33 cellular contexts compared by ENCODE assay signal in the genomic region with DNA sequence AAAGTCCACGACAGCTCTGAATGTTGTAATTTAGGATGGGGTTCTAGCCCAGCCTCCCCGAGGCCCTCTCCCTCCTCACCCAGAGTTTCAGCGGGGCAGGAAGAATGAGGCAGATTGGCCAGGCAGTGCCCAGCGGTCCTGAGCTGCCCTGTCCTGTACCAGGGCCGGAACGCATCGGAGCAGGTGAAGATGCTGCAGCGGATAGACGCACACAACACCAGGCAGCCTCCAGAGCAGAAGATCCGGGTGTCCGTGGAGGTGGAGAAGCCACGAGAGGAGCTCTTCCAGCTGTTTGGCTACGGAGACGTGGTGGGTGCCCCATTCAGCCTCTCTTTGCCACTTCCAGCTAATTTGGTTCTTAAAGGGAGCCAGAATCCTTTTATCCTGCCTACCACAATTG. TPM values are rescaled to one million over a fixed set of nuclear protein-coding genes. Genes with fewer than 3 reads are reported as not detected.
"Had no signal": no experiment of that assay in that cellular context is flagged by ENCODE, and none has a peak within 500 bp of the region (broad histone marks: within the 10 kb centered on the region; RNA-seq: fewer than 3 reads in every experiment).

No MANE protein-coding gene starts in this region.

- H3K9me3 ChIP-seq: ascending aorta, breast epithelium, colonic mucosa had no signal

- DNase-seq: activated B cell treated with CpG ODN at 0.5 μM for 24 hours; activated CD4-positive, alpha-beta T cell treated with anti-CD3 and anti-CD28 coated beads for 48 hours; activated CD4-positive, alpha-beta T cell treated with anti-CD3 and anti-CD28 coated beads, Interleukin-2, amount 50 U/mL, for 1 hour; activated CD4-positive, alpha-beta T cell treated with anti-CD3 and anti-CD28 coated beads, Interleukin-2, amount 50 U/mL, for 48 hours; activated CD8-positive, alpha-beta memory T cell treated with anti-CD3 and anti-CD28 coated beads for 24 hours; activated CD8-positive, alpha-beta T cell treated with anti-CD3 and anti-CD28 coated beads for 36 hours; activated effector memory CD4-positive, alpha-beta T cell treated with anti-CD3 and anti-CD28 coated beads, Interleukin-2, amount 50 U/mL, for 16 hours; activated naive CD4-positive, alpha-beta T cell treated with anti-CD3 and anti-CD28 coated beads for 36 hours; activated naive CD8-positive, alpha-beta T cell treated with anti-CD3 and anti-CD28 coated beads for 36 hours; activated naive CD8-positive, alpha-beta T cell treated with anti-CD3 and anti-CD28 coated beads, Interleukin-2, amount 50 U/mL, for 24 hours; activated T-cell treated with anti-CD3 and anti-CD28 coated beads, Interleukin-2, amount 50 U/mL, for 48 hours; central memory CD4-positive, alpha-beta T cell; cerebellar nuclear complex; colonic mucosa; dorsolateral prefrontal cortex; effector memory CD4-positive, alpha-beta T cell; endodermal cell; T-helper 1 cell; T-helper 17 cell; T1000; WERI-Rb-1 had no signal

- H3K4me3 ChIP-seq: ascending aorta, breast epithelium, cardiac muscle cell, colonic mucosa had no signal

- ATAC-seq: activated CD4-positive, CD25-positive, alpha-beta regulatory T cell treated with anti-CD3 and anti-CD28 coated beads, Interleukin-2, amount 50 U/mL, for 24 hours; activated CD8-positive, alpha-beta T cell treated with anti-CD3 and anti-CD28 coated beads for 36 hours; activated naive CD8-positive, alpha-beta T cell treated with anti-CD3 and anti-CD28 coated beads, Interleukin-2, amount 50 U/mL, for 24 hours; esophagus mucosa; T-helper 17 cell had no signal

- H3K27ac Mint-ChIP-seq: activated B cell treated with CpG ODN at 0.5 μM for 24 hours; activated naive CD4-positive, alpha-beta T cell treated with anti-CD3 and anti-CD28 coated beads for 36 hours; activated naive CD4-positive, alpha-beta T cell treated with anti-CD3 and anti-CD28 coated beads, Interleukin-2, amount 50 U/mL, for 24 hours; activated naive CD8-positive, alpha-beta T cell treated with anti-CD3 and anti-CD28 coated beads for 36 hours; activated naive CD8-positive, alpha-beta T cell treated with anti-CD3 and anti-CD28 coated beads, Interleukin-2, amount 50 U/mL, for 24 hours; activated T-helper 1 cell treated with anti-CD3 and anti-CD28 coated beads, Interleukin-12 subunit alpha, Interleukin-12 subunit beta, Interleukin-2, Interleukin-4 antibody, amounts not matched to agents 30 ng/mL and 10 ng/mL and 1 ng/mL, durations not matched to agents 14 hours and 24 hours and 36 hours; activated T-helper 2 cell treated with anti-CD3 and anti-CD28 coated beads, Interferon-gamma antibody, Interleukin-2, Interleukin-4, amounts not matched to agents 10 μg/mL and 5 μg/mL and 100 μg/mL, durations not matched to agents 14 hours and 24 hours and 36 hours; endodermal cell; T-helper 17 cell; T-helper 2 cell treated with Interferon-gamma antibody and Interleukin-4, amounts not matched to agents 5 μg/mL and 100 μg/mL, for 36 hours had no signal

- H3K27me3 Mint-ChIP-seq: activated B cell treated with CpG ODN at 0.5 μM for 24 hours; activated CD8-positive, alpha-beta T cell treated with anti-CD3 and anti-CD28 coated beads for 36 hours; activated naive CD4-positive, alpha-beta T cell treated with anti-CD3 and anti-CD28 coated beads, Interleukin-2, amount 50 U/mL, for 24 hours; activated naive CD8-positive, alpha-beta T cell treated with anti-CD3 and anti-CD28 coated beads for 36 hours; activated naive CD8-positive, alpha-beta T cell treated with anti-CD3 and anti-CD28 coated beads, Interleukin-2, amount 50 U/mL, for 24 hours; T-helper 17 cell had no signal

- H3K27ac ChIP-seq: ascending aorta, breast epithelium, cardiac muscle cell, colonic mucosa, WERI-Rb-1 had no signal

- H3K27me3 ChIP-seq: ascending aorta, breast epithelium, cardiac muscle cell, colonic mucosa, dorsolateral prefrontal cortex had no signal

- H3K36me3 Mint-ChIP-seq: brain had no signal

- FAIRE-seq: frontal cortex had no signal

- H3K9me3 Mint-ChIP-seq: activated B cell treated with CpG ODN at 0.5 μM for 24 hours; activated CD8-positive, alpha-beta T cell treated with anti-CD3 and anti-CD28 coated beads for 36 hours; activated naive CD4-positive, alpha-beta T cell treated with anti-CD3 and anti-CD28 coated beads for 36 hours; activated naive CD4-positive, alpha-beta T cell treated with anti-CD3 and anti-CD28 coated beads, Interleukin-2, amount 50 U/mL, for 24 hours; activated naive CD8-positive, alpha-beta T cell treated with anti-CD3 and anti-CD28 coated beads for 36 hours; activated naive CD8-positive, alpha-beta T cell treated with anti-CD3 and anti-CD28 coated beads, Interleukin-2, amount 50 U/mL, for 24 hours; activated T-helper 1 cell treated with anti-CD3 and anti-CD28 coated beads, Interleukin-12 subunit alpha, Interleukin-12 subunit beta, Interleukin-2, Interleukin-4 antibody, amounts not matched to agents 30 ng/mL and 10 ng/mL and 1 ng/mL, durations not matched to agents 14 hours and 24 hours and 36 hours; activated T-helper 2 cell treated with anti-CD3 and anti-CD28 coated beads, Interferon-gamma antibody, Interleukin-2, Interleukin-4, amounts not matched to agents 10 μg/mL and 5 μg/mL and 100 μg/mL, durations not matched to agents 14 hours and 24 hours and 36 hours; brain; endodermal cell; T-helper 2 cell treated with Interferon-gamma antibody and Interleukin-4, amounts not matched to agents 5 μg/mL and 100 μg/mL, for 36 hours had no signal

- H3K36me3 ChIP-seq: breast epithelium, cardiac muscle cell, colonic mucosa, WERI-Rb-1 had no signal

- H3K4me3 Mint-ChIP-seq: activated B cell treated with CpG ODN at 0.5 μM for 24 hours; activated CD8-positive, alpha-beta T cell treated with anti-CD3 and anti-CD28 coated beads for 36 hours; activated naive CD4-positive, alpha-beta T cell treated with anti-CD3 and anti-CD28 coated beads for 36 hours; activated naive CD4-positive, alpha-beta T cell treated with anti-CD3 and anti-CD28 coated beads, Interleukin-2, amount 50 U/mL, for 24 hours; activated naive CD8-positive, alpha-beta T cell treated with anti-CD3 and anti-CD28 coated beads for 36 hours; activated naive CD8-positive, alpha-beta T cell treated with anti-CD3 and anti-CD28 coated beads, Interleukin-2, amount 50 U/mL, for 24 hours; activated T-helper 1 cell treated with anti-CD3 and anti-CD28 coated beads, Interleukin-12 subunit alpha, Interleukin-12 subunit beta, Interleukin-2, Interleukin-4 antibody, amounts not matched to agents 30 ng/mL and 10 ng/mL and 1 ng/mL, durations not matched to agents 14 hours and 24 hours and 36 hours; endodermal cell; T-helper 2 cell treated with Interferon-gamma antibody and Interleukin-4, amounts not matched to agents 5 μg/mL and 100 μg/mL, for 36 hours had no signal

RNA-seq across cellular contexts. Expression of a gene that starts 21.6 kb away (rescaled TPM):
- total RNA-seq: T-helper 17 cell had no signal

RNA-seq across cellular contexts. Expression of a gene that starts 26.3 kb away (rescaled TPM):
- total RNA-seq: ascending aorta, colonic mucosa, epithelial cell of proximal tubule, esophagus mucosa had no signal
